Comparison of ENCODE assay signal across 10 cellular contexts in the genomic region with DNA sequence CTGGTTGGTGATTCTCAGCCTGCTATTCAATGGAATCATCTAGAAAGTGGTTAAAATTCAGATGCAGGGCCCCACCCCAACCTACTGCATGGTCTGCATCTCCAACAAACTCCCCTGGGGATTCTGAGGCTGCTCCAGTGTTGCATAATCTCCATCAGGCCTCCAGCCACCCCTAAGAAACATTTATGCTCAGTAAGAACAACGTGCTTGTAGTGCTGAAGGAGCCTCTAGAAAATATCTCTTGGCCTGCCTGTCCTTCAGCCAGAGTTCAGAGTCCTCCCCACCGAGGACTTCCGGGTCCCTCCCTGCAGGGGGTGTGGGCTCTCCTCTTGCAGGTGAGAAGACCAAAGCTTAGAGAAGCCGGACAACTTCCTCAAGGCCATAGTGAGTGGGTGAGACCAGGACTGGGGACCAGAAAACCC.
DNase-seq lines count a peak whose midpoint lies in the region; ATAC-seq and TF ChIP-seq lines count a peak whose summit lies in the region.
"Had no signal": no experiment of that assay in that cellular context is flagged by ENCODE, and none has a peak within 500 bp of the region (broad histone marks: within the 10 kb centered on the region; RNA-seq: fewer than 3 reads in every experiment).

No MANE protein-coding gene starts in this region.

- no peak for TF ChIP-seq POLR2A in NB4 (IDR thresholded peaks at IDR 0.05; ENCODE audit: extremely low read depth, insufficient read length)

- H3K9me3 ChIP-seq in neural progenitor cell (ENCODE audit: low read depth) = no peaks in the 10 kb centered on the region

- peaks cover 57% of the 10 kb centered on the region for H3K27me3 ChIP-seq in neural progenitor cell

- H3K9me3 Mint-ChIP-seq in neural progenitor cell = no peaks in the 10 kb centered on the region
- H3K9me3 Mint-ChIP-seq: CD4-positive, alpha-beta memory T cell had no signal

- no peak overlapping the region for H3K4me2 ChIP-seq in neural progenitor cell

- in situ Hi-C loops in GM13976 (cut with MboI; ENCODE audit: low sequenced_read_pairs, unreplicated experiment) = no loop called here

- no peak overlapping the region for H2AFZ ChIP-seq in neural progenitor cell (replicated peaks)

- H3F3A ChIP-seq in neural progenitor cell (ENCODE audit: low read depth) = peaks cover 20% of the 10 kb centered on the region

- H3K4me1 Mint-ChIP-seq in neural progenitor cell = peaks cover 31% of the 10 kb centered on the region

- no peak for ATAC-seq in HG03135 (IDR thresholded peaks at IDR 0.05; ENCODE audit: unreplicated experiment)
- ATAC-seq in activated CD4-positive, CD25-positive, alpha-beta regulatory T cell treated with anti-CD3 and anti-CD28 coated beads, Interleukin-2, amount 50 U/mL, for 24 hours = no peak

- no peak overlapping the region for H3K27ac Mint-ChIP-seq in neural progenitor cell

- H4K20me1 ChIP-seq in neural progenitor cell (ENCODE audit: low read depth) = peaks cover 8% of the 10 kb centered on the region

- H3K27ac ChIP-seq in epithelial cell of prostate = peak overlapping the region; percentile 87
- H3K27ac ChIP-seq in neural progenitor cell = no peak overlapping the region

- DNase-seq in AG10803 (ENCODE audit: low read depth) (peak; percentile 88), NB4 (ENCODE audit: low read depth) (peak; percentile 89), epithelial cell of prostate (ENCODE audit: low read depth, low spot score) (no peak), neural progenitor cell (ENCODE audit: low spot score) (no peak), amygdala (lab: John Stamatoyannopoulos, UW) (no peak), GM13976 (ENCODE audit: low spot score) (no peak)
- DNase-seq: CD4-positive, alpha-beta memory T cell; NCI-H748 treated with DMSO at 0.1 percent for 48 hours had no signal

- no peak overlapping the region for H3K9ac ChIP-seq in neural progenitor cell

- H3K4me3 Mint-ChIP-seq in neural progenitor cell = peak overlapping the region; percentile 21

- no peaks in the 10 kb centered on the region for H3K36me3 ChIP-seq in neural progenitor cell

- TF ChIP-seq CTCF in AG10803 (conservative IDR thresholded peaks at IDR 0.05; ENCODE audit: low read length) = no peak
- TF ChIP-seq CTCF in NB4 (IDR thresholded peaks at IDR 0.05; ENCODE audit: low read depth, low read length) = no peak
- TF ChIP-seq CTCF in neural progenitor cell (IDR thresholded peaks at IDR 0.05) = no peak
- no peak for TF ChIP-seq CTCF in GM13976 (IDR thresholded peaks at IDR 0.05; ENCODE audit: borderline replicate concordance, control extremely low read depth, extremely low read depth, insufficient read depth, missing control alignments)

- no peaks in the 10 kb centered on the region for H3K79me2 ChIP-seq in neural progenitor cell (ENCODE audit: low read depth)

- H3K4me3 ChIP-seq in AG10803 (ENCODE audit: low read length) (no peak overlapping the region), NB4 (ENCODE audit: low read depth, low read length) (no peak overlapping the region), neural progenitor cell (no peak overlapping the region)

- H3K27me3 Mint-ChIP-seq in neural progenitor cell (ENCODE audit: insufficient read depth, low read depth) = peaks cover 34% of the 10 kb centered on the region
- H3K27me3 Mint-ChIP-seq: CD4-positive, alpha-beta memory T cell had no signal

- no peaks in the 10 kb centered on the region for H3K36me3 Mint-ChIP-seq in neural progenitor cell
- H3K36me3 Mint-ChIP-seq: CD4-positive, alpha-beta memory T cell had no signal

- peaks cover 23% of the 10 kb centered on the region for H3K4me1 ChIP-seq in neural progenitor cell

Comparison
In these comparisons a context has a peak if more than half of its experiments do, and no peak if none do; other contexts are left out.
1. DNase-seq: peak in AG10803 (single experiment) and NB4 (single experiment); none in epithelial cell of prostate (single experiment), neural progenitor cell (single experiment), amygdala (0 of 56) and GM13976 (single experiment).